ENCODE assay signal across 20 cellular contexts in genomic region chr1:30189818-30190480, GRCh38.
"Had no signal": no experiment of that assay in that cellular context is flagged by ENCODE, and none has a peak within 500 bp of the region (broad histone marks: within the 10 kb centered on the region; RNA-seq: fewer than 3 reads in every experiment).

No MANE protein-coding gene starts in this region.

- H3K4me3 ChIP-seq: coronary artery, heart left ventricle, prostate gland, right lobe of liver, thoracic aorta, uterus had no signal

- H3K27ac Mint-ChIP-seq: activated CD8-positive, alpha-beta T cell treated with anti-CD3 and anti-CD28 coated beads, Interleukin-2, amount 10 ng/mL, durations not matched to agents 7 days and 5 days had no signal

- H3K4me1 ChIP-seq: prostate gland, right lobe of liver, uterus had no signal

- H3K27me3 ChIP-seq: brain microvascular endothelial cell, right lobe of liver, uterus had no signal

- H3K27ac ChIP-seq: brain microvascular endothelial cell, prostate gland, right lobe of liver, thoracic aorta had no signal

- H3K4me3 Mint-ChIP-seq: activated CD8-positive, alpha-beta T cell treated with anti-CD3 and anti-CD28 coated beads, Interleukin-2, amount 10 ng/mL, durations not matched to agents 7 days and 5 days; central memory CD8-positive, alpha-beta T cell; naive B cell had no signal

- H3K36me3 ChIP-seq: brain microvascular endothelial cell, heart left ventricle, prostate gland, right lobe of liver, thoracic aorta, uterus had no signal

- ATAC-seq: activated CD4-positive, CD25-positive, alpha-beta regulatory T cell treated with anti-CD3 and anti-CD28 coated beads, Interleukin-2, amount 50 U/mL, for 24 hours; activated CD8-positive, alpha-beta T cell treated with anti-CD3 and anti-CD28 coated beads, Interleukin-2, amount 10 ng/mL, durations not matched to agents 7 days and 5 days; heart left ventricle; left colon; right lobe of liver; SK-N-SH treated with all-trans-retinoic acid at 6 μM for 48 hours had no signal

- DNase-seq: activated CD8-positive, alpha-beta T cell treated with anti-CD3 and anti-CD28 coated beads, Interleukin-2, amount 10 ng/mL, durations not matched to agents 7 days and 5 days; activated naive CD4-positive, alpha-beta T cell treated with Interleukin-2 at 50 U/mL for 16 hours; anterior cingulate cortex; brain microvascular endothelial cell; effector CD4-positive, alpha-beta T cell; foreskin fibroblast; heart left ventricle; left colon; mammary epithelial cell; naive B cell; nucleus accumbens; right lobe of liver; stimulated activated CD4-positive, alpha-beta T cell treated with anti-CD3 and anti-CD28 coated beads, Interleukin-1b, Interleukin-23, amount 100 ng/mL, for 48 hours; uterus had no signal

- H3K9me3 Mint-ChIP-seq: central memory CD8-positive, alpha-beta T cell had no signal

- H3K9me3 ChIP-seq: heart left ventricle, prostate gland, right lobe of liver, thoracic aorta, uterus had no signal

- H3K36me3 Mint-ChIP-seq: naive B cell had no signal
